ENCODE assay signal across 1 cellular context in the genomic region with DNA sequence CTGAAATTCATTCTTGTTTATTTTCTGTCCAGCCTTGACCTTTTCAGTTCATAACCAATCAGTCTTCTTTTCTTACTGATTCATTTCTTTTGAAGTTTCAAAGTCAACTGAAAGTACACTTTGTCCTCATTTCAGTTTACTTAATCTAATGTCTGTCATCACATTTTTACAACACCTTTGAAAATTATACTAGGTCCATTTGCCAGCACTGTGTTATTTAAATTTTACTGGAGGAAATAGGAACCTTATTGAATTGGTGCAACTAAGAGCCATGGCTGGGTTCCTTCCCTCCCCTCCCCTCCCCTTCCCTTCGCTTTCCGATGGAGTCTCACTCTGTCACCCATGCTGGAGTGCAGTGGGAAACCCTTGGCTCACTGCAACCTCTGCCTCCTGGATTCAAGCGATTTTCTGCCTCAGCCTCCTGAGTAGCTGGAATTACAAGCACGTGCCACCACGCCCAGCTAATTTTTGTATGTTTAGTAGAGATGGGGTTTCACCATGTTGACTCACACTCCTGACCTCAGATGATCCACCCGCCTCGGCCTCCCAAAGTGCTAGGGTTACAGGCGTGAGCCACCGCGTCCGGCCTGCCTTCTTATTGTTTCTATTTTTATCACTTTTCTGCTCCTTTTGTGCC.
A peak's percentile ranks its signal among the peaks of the same experiment; 100 is the strongest.
TF ChIP-seq lines count a peak whose summit lies in the region.

No MANE protein-coding gene starts in this region.

TF ChIP-seq in HEK293, 187 proteins besides CTCF, POLR2A, EP300 and RAD21 (continued from another document and continues in another):
- TF ChIP-seq RBAK (tag by site-specific recombination; IDR thresholded peaks at IDR 0.05): no peak
- TF ChIP-seq ZNF350 (tag by site-specific recombination; IDR thresholded peaks at IDR 0.05): no peak
- TF ChIP-seq OSR2 (tag by site-specific recombination; IDR thresholded peaks at IDR 0.05): peak; percentile 98
- TF ChIP-seq SETDB1 (IDR thresholded peaks at IDR 0.05; ENCODE audit: insufficient read length, low read length): peak; percentile 83
- TF ChIP-seq ZNF239 (tag by site-specific recombination; IDR thresholded peaks at IDR 0.05): no peak
- no peak for TF ChIP-seq ZNF157 (tag by site-specific recombination; IDR thresholded peaks at IDR 0.05)
- TF ChIP-seq ZNF560 (tag by site-specific recombination; IDR thresholded peaks at IDR 0.05; ENCODE audit: borderline replicate concordance): no peak
- TF ChIP-seq ZNF529 (tag by site-specific recombination; IDR thresholded peaks at IDR 0.05; ENCODE audit: insufficient replicate concordance): no peak
- TF ChIP-seq ZNF785 (tag by site-specific recombination; IDR thresholded peaks at IDR 0.05): no peak
- TF ChIP-seq, protein P1, sequence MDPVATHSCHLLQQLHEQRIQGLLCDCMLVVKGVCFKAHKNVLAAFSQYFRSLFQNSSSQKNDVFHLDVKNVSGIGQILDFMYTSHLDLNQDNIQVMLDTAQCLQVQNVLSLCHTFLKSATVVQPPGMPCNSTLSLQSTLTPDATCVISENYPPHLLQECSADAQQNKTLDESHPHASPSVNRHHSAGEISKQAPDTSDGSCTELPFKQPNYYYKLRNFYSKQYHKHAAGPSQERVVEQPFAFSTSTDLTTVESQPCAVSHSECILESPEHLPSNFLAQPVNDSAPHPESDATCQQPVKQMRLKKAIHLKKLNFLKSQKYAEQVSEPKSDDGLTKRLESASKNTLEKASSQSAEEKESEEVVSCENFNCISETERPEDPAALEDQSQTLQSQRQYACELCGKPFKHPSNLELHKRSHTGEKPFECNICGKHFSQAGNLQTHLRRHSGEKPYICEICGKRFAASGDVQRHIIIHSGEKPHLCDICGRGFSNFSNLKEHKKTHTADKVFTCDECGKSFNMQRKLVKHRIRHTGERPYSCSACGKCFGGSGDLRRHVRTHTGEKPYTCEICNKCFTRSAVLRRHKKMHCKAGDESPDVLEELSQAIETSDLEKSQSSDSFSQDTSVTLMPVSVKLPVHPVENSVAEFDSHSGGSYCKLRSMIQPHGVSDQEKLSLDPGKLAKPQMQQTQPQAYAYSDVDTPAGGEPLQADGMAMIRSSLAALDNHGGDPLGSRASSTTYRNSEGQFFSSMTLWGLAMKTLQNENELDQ (tag by site-specific recombination; IDR thresholded peaks at IDR 0.05; ENCODE audit: low read depth): no peak
- no peak for TF ChIP-seq ZNF335 (tag by site-specific recombination; conservative IDR thresholded peaks at IDR 0.05)
- TF ChIP-seq ZFP69B (tag by site-specific recombination; IDR thresholded peaks at IDR 0.05): no peak
- TF ChIP-seq, protein P2, sequence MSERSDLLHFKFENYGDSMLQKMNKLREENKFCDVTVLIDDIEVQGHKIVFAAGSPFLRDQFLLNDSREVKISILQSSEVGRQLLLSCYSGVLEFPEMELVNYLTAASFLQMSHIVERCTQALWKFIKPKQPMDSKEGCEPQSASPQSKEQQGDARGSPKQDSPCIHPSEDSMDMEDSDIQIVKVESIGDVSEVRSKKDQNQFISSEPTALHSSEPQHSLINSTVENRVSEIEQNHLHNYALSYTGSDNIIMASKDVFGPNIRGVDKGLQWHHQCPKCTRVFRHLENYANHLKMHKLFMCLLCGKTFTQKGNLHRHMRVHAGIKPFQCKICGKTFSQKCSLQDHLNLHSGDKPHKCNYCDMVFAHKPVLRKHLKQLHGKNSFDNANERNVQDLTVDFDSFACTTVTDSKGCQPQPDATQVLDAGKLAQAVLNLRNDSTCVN (tag by site-specific recombination; optimal IDR thresholded peaks at IDR 0.05): no peak
- TF ChIP-seq, protein P3, sequence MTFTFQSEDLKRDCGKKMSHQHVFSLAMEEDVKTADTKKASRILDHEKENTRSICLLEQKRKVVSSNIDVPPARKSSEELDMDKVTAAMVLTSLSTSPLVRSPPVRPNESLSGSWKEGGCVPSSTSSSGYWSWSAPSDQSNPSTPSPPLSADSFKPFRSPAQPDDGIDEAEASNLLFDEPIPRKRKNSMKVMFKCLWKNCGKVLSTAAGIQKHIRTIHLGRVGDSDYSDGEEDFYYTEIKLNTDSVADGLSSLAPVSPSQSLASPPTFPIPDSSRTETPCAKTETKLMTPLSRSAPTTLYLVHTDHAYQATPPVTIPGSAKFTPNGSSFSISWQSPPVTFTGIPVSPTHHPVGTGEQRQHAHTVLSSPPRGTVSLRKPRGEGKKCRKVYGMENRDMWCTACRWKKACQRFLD (tag by site-specific recombination; IDR thresholded peaks at IDR 0.05): no peak
- no peak for TF ChIP-seq ZNF433 (tag by site-specific recombination; IDR thresholded peaks at IDR 0.05; ENCODE audit: low read depth)
- TF ChIP-seq, protein P4, sequence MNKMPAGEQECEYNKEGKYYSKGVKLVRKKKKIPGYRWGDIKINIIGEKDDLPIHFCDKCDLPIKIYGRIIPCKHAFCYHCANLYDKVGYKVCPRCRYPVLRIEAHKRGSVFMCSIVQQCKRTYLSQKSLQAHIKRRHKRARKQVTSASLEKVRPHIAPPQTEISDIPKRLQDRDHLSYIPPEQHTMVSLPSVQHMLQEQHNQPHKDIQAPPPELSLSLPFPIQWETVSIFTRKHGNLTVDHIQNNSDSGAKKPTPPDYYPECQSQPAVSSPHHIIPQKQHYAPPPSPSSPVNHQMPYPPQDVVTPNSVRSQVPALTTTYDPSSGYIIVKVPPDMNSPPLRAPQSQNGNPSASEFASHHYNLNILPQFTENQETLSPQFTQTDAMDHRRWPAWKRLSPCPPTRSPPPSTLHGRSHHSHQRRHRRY (tag by site-specific recombination; IDR thresholded peaks at IDR 0.05): no peak
- TF ChIP-seq ZXDB (tag by site-specific recombination; IDR thresholded peaks at IDR 0.05): peak; percentile 70
- TF ChIP-seq, protein P5, sequence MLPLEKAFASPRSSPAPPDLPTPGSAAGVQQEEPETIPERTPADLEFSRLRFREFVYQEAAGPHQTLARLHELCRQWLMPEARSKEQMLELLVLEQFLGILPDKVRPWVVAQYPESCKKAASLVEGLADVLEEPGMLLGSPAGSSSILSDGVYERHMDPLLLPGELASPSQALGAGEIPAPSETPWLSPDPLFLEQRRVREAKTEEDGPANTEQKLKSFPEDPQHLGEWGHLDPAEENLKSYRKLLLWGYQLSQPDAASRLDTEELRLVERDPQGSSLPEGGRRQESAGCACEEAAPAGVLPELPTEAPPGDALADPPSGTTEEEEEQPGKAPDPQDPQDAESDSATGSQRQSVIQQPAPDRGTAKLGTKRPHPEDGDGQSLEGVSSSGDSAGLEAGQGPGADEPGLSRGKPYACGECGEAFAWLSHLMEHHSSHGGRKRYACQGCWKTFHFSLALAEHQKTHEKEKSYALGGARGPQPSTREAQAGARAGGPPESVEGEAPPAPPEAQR (tag by site-specific recombination; IDR thresholded peaks at IDR 0.05): no peak
- peak; percentile 32; the same call in 1 of the 2 replicates for TF ChIP-seq KLF10 (tag by site-specific recombination; IDR thresholded peaks at IDR 0.05)
- TF ChIP-seq ZNF426 (tag by site-specific recombination; IDR thresholded peaks at IDR 0.05): no peak
- TF ChIP-seq, protein P6, sequence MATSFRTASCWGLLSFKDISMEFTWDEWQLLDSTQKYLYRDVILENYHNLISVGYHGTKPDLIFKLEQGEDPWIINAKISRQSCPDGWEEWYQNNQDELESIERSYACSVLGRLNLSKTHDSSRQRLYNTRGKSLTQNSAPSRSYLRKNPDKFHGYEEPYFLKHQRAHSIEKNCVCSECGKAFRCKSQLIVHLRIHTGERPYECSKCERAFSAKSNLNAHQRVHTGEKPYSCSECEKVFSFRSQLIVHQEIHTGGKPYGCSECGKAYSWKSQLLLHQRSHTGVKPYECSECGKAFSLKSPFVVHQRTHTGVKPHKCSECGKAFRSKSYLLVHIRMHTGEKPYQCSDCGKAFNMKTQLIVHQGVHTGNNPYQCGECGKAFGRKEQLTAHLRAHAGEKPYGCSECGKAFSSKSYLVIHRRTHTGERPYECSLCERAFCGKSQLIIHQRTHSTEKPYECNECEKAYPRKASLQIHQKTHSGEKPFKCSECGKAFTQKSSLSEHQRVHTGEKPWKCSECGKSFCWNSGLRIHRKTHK (tag by site-specific recombination; IDR thresholded peaks at IDR 0.05): no peak
- TF ChIP-seq, protein P7, sequence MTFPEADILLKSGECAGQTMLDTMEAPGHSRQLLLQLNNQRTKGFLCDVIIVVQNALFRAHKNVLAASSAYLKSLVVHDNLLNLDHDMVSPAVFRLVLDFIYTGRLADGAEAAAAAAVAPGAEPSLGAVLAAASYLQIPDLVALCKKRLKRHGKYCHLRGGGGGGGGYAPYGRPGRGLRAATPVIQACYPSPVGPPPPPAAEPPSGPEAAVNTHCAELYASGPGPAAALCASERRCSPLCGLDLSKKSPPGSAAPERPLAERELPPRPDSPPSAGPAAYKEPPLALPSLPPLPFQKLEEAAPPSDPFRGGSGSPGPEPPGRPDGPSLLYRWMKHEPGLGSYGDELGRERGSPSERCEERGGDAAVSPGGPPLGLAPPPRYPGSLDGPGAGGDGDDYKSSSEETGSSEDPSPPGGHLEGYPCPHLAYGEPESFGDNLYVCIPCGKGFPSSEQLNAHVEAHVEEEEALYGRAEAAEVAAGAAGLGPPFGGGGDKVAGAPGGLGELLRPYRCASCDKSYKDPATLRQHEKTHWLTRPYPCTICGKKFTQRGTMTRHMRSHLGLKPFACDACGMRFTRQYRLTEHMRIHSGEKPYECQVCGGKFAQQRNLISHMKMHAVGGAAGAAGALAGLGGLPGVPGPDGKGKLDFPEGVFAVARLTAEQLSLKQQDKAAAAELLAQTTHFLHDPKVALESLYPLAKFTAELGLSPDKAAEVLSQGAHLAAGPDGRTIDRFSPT (tag by site-specific recombination; IDR thresholded peaks at IDR 0.05): peak; percentile 83
- no peak for TF ChIP-seq ZNF302 (tag by site-specific recombination; IDR thresholded peaks at IDR 0.05; ENCODE audit: low read depth)
- no peak; the same call in 1 of the 2 replicates for TF ChIP-seq ZNF610 (tag by site-specific recombination; IDR thresholded peaks at IDR 0.05; ENCODE audit: borderline replicate concordance)
- no peak for TF ChIP-seq ZNF391 (tag by site-specific recombination; IDR thresholded peaks at IDR 0.05; ENCODE audit: borderline replicate concordance, low read depth)
- TF ChIP-seq ZEB2 (tag by site-specific recombination; IDR thresholded peaks at IDR 0.05): peak; percentile 66; the same call in 1 of the 2 replicates
- TF ChIP-seq ZNF521 (tag by site-specific recombination; IDR thresholded peaks at IDR 0.05): no peak
- TF ChIP-seq ZNF223 (tag by site-specific recombination; IDR thresholded peaks at IDR 0.05): no peak
- no peak for TF ChIP-seq ZNF707 (tag by site-specific recombination; IDR thresholded peaks at IDR 0.05)
- TF ChIP-seq, protein P8, sequence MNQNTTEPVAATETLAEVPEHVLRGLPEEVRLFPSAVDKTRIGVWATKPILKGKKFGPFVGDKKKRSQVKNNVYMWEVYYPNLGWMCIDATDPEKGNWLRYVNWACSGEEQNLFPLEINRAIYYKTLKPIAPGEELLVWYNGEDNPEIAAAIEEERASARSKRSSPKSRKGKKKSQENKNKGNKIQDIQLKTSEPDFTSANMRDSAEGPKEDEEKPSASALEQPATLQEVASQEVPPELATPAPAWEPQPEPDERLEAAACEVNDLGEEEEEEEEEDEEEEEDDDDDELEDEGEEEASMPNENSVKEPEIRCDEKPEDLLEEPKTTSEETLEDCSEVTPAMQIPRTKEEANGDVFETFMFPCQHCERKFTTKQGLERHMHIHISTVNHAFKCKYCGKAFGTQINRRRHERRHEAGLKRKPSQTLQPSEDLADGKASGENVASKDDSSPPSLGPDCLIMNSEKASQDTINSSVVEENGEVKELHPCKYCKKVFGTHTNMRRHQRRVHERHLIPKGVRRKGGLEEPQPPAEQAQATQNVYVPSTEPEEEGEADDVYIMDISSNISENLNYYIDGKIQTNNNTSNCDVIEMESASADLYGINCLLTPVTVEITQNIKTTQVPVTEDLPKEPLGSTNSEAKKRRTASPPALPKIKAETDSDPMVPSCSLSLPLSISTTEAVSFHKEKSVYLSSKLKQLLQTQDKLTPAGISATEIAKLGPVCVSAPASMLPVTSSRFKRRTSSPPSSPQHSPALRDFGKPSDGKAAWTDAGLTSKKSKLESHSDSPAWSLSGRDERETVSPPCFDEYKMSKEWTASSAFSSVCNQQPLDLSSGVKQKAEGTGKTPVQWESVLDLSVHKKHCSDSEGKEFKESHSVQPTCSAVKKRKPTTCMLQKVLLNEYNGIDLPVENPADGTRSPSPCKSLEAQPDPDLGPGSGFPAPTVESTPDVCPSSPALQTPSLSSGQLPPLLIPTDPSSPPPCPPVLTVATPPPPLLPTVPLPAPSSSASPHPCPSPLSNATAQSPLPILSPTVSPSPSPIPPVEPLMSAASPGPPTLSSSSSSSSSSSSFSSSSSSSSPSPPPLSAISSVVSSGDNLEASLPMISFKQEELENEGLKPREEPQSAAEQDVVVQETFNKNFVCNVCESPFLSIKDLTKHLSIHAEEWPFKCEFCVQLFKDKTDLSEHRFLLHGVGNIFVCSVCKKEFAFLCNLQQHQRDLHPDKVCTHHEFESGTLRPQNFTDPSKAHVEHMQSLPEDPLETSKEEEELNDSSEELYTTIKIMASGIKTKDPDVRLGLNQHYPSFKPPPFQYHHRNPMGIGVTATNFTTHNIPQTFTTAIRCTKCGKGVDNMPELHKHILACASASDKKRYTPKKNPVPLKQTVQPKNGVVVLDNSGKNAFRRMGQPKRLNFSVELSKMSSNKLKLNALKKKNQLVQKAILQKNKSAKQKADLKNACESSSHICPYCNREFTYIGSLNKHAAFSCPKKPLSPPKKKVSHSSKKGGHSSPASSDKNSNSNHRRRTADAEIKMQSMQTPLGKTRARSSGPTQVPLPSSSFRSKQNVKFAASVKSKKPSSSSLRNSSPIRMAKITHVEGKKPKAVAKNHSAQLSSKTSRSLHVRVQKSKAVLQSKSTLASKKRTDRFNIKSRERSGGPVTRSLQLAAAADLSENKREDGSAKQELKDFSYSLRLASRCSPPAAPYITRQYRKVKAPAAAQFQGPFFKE (tag by site-specific recombination; IDR thresholded peaks at IDR 0.05; ENCODE audit: borderline replicate concordance): no peak
- TF ChIP-seq ZNF473 (tag by site-specific recombination; IDR thresholded peaks at IDR 0.05): no peak
- no peak for TF ChIP-seq ZNF48 (tag by site-specific recombination; IDR thresholded peaks at IDR 0.05)
- peak; percentile 48 for TF ChIP-seq ZNF341 (tag by site-specific recombination; IDR thresholded peaks at IDR 0.05; ENCODE audit: low read depth)
- TF ChIP-seq GLIS1 (tag by site-specific recombination; IDR thresholded peaks at IDR 0.05): peak; percentile 76
- TF ChIP-seq ZIC2 (tag by site-specific recombination; IDR thresholded peaks at IDR 0.05): no peak
- TF ChIP-seq MYNN (tag by site-specific recombination; IDR thresholded peaks at IDR 0.05; ENCODE audit: borderline replicate concordance): no peak
- TF ChIP-seq ZNF266 (tag by site-specific recombination; IDR thresholded peaks at IDR 0.05; ENCODE audit: low read depth): no peak
- TF ChIP-seq ZNF174 (tag by site-specific recombination; IDR thresholded peaks at IDR 0.05): no peak
- TF ChIP-seq ZFP3 (tag by site-specific recombination; IDR thresholded peaks at IDR 0.05; ENCODE audit: low read depth): no peak
- no peak for TF ChIP-seq MZF1 (tag by site-specific recombination; IDR thresholded peaks at IDR 0.05; ENCODE audit: borderline replicate concordance)
- TF ChIP-seq, protein P9, sequence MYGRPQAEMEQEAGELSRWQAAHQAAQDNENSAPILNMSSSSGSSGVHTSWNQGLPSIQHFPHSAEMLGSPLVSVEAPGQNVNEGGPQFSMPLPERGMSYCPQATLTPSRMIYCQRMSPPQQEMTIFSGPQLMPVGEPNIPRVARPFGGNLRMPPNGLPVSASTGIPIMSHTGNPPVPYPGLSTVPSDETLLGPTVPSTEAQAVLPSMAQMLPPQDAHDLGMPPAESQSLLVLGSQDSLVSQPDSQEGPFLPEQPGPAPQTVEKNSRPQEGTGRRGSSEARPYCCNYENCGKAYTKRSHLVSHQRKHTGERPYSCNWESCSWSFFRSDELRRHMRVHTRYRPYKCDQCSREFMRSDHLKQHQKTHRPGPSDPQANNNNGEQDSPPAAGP (tag by site-specific recombination; IDR thresholded peaks at IDR 0.05): peak; percentile 97
- no peak for TF ChIP-seq ZNF621 (tag by site-specific recombination; IDR thresholded peaks at IDR 0.05)
- TF ChIP-seq GLI2 (tag by site-specific recombination; IDR thresholded peaks at IDR 0.05; ENCODE audit: borderline replicate concordance, low read depth): no peak
